22 cellular contexts compared by ENCODE assay signal in genomic region chr2:189015378-189015777, GRCh38. TPM values are rescaled to one million over a fixed set of nuclear protein-coding genes. Genes with fewer than 3 reads are reported as not detected.
DNase-seq lines count a peak whose midpoint lies in the region; ATAC-seq, FAIRE-seq and TF ChIP-seq lines count a peak whose summit lies in the region.
"Had no signal": no experiment of that assay in that cellular context is flagged by ENCODE, and none has a peak within 500 bp of the region (broad histone marks: within the 10 kb centered on the region; RNA-seq: fewer than 3 reads in every experiment).

No MANE protein-coding gene starts in this region.

- DNase-seq in left ventricle myocardium inferior (no peak), right atrium auricular region (ENCODE audit: low spot score) (no peak), neural crest cell (ENCODE audit: low read depth, low spot score) (no peak), suprapubic skin (ENCODE audit: low spot score in 2 of 2) (no peak), stomach (no peak)
- DNase-seq: activated CD8-positive, alpha-beta T cell treated with anti-CD3 and anti-CD28 coated beads for 36 hours; activated T-cell treated with anti-CD3 and anti-CD28 coated beads, Interleukin-2, amount 50 U/mL, for 48 hours; Caco-2; left lung; NCI-H1436; NCI-H524 treated with DMSO at 0.1 percent for 48 hours; right lobe of liver had no signal

- FAIRE-seq in endometrium (lab: Jason Lieb, UNC) = peak; percentile 84
- FAIRE-seq: GM18507 had no signal

- H3K27me3 ChIP-seq in left ventricle myocardium inferior (ENCODE audit: low read depth) = no peaks in the 10 kb centered on the region
- H3K27me3 ChIP-seq in right atrium auricular region = no peaks in the 10 kb centered on the region
- H3K27me3 ChIP-seq in suprapubic skin = no peaks in the 10 kb centered on the region
- H3K27me3 ChIP-seq in stomach = no peaks in the 10 kb centered on the region
- H3K27me3 ChIP-seq: left lung, right lobe of liver had no signal

- H3K27me3 Mint-ChIP-seq in neural crest cell (ENCODE audit: low read depth) = no peaks in the 10 kb centered on the region
- H3K27me3 Mint-ChIP-seq in activated T-helper 17 cell treated with anti-CD3 and anti-CD28 coated beads, Interleukin-2, amount 50 U/mL, for 72 hours = peaks cover 5% of the 10 kb centered on the region
- H3K27me3 Mint-ChIP-seq: IgD-negative memory B cell had no signal

- no peak for ATAC-seq in activated T-helper 17 cell treated with anti-CD3 and anti-CD28 coated beads, Interleukin-2, amount 50 U/mL, for 72 hours (replicated peaks)
- ATAC-seq in HG03159 (IDR thresholded peaks at IDR 0.05; ENCODE audit: unreplicated experiment) = no peak
- ATAC-seq: activated CD8-positive, alpha-beta T cell treated with anti-CD3 and anti-CD28 coated beads for 36 hours; activated naive CD4-positive, alpha-beta T cell treated with anti-CD3 and anti-CD28 coated beads, Interleukin-2, amount 50 U/mL, for 72 hours; stimulated activated effector memory CD8-positive, alpha-beta T cell treated with anti-CD3 and anti-CD28 coated beads, Interleukin-12 subunit alpha, Interleukin-12 subunit beta, amount 100 ng/mL, for 72 hours had no signal

- peaks cover 15% of the 10 kb centered on the region for H3K4me1 Mint-ChIP-seq in neural crest cell
- H3K4me1 Mint-ChIP-seq in activated T-helper 17 cell treated with anti-CD3 and anti-CD28 coated beads, Interleukin-2, amount 50 U/mL, for 72 hours = no peaks in the 10 kb centered on the region
- H3K4me1 Mint-ChIP-seq: IgD-negative memory B cell; stimulated activated effector memory CD8-positive, alpha-beta T cell treated with anti-CD3 and anti-CD28 coated beads, Interleukin-12 subunit alpha, Interleukin-12 subunit beta, amount 100 ng/mL, for 72 hours had no signal

- no peaks in the 10 kb centered on the region for H3K36me3 ChIP-seq in left ventricle myocardium inferior
- H3K36me3 ChIP-seq in right atrium auricular region = peaks cover 4% of the 10 kb centered on the region
- H3K36me3 ChIP-seq in suprapubic skin = peaks cover 5% of the 10 kb centered on the region
- peaks cover 0 to 14% (median 9%) of the 10 kb centered on the region in 4 donors for H3K36me3 ChIP-seq in stomach
- H3K36me3 ChIP-seq: left lung, right lobe of liver had no signal

- H3K4me3 Mint-ChIP-seq in neural crest cell = no peak overlapping the region
- no peak overlapping the region for H3K4me3 Mint-ChIP-seq in activated T-helper 17 cell treated with anti-CD3 and anti-CD28 coated beads, Interleukin-2, amount 50 U/mL, for 72 hours
- H3K4me3 Mint-ChIP-seq: activated CD8-positive, alpha-beta T cell treated with anti-CD3 and anti-CD28 coated beads for 36 hours; IgD-negative memory B cell; stimulated activated effector memory CD8-positive, alpha-beta T cell treated with anti-CD3 and anti-CD28 coated beads, Interleukin-12 subunit alpha, Interleukin-12 subunit beta, amount 100 ng/mL, for 72 hours had no signal

- TF ChIP-seq CTCF in left ventricle myocardium inferior (IDR thresholded peaks at IDR 0.05; ENCODE audit: borderline replicate concordance) (no peak), right atrium auricular region (IDR thresholded peaks at IDR 0.05) (no peak), neural crest cell (conservative IDR thresholded peaks at IDR 0.05) (no peak), suprapubic skin (IDR thresholded peaks at IDR 0.05) (no peak), stomach (IDR thresholded peaks at IDR 0.05) (no peak)

- no peak for TF ChIP-seq POLR2A in suprapubic skin (IDR thresholded peaks at IDR 0.05)
- no peak for TF ChIP-seq POLR2A in stomach (IDR thresholded peaks at IDR 0.05)

- H3K36me3 Mint-ChIP-seq in neural crest cell (ENCODE audit: low read depth) = no peaks in the 10 kb centered on the region
- H3K36me3 Mint-ChIP-seq in activated T-helper 17 cell treated with anti-CD3 and anti-CD28 coated beads, Interleukin-2, amount 50 U/mL, for 72 hours (ENCODE audit: low read depth) = no peaks in the 10 kb centered on the region
- H3K36me3 Mint-ChIP-seq: activated naive CD4-positive, alpha-beta T cell treated with anti-CD3 and anti-CD28 coated beads, Interleukin-2, amount 50 U/mL, for 72 hours; stimulated activated effector memory CD8-positive, alpha-beta T cell treated with anti-CD3 and anti-CD28 coated beads, Interleukin-12 subunit alpha, Interleukin-12 subunit beta, amount 100 ng/mL, for 72 hours had no signal

- peak overlapping the region; percentile 43 for H3K27ac ChIP-seq in left ventricle myocardium inferior (replicated peaks)
- H3K27ac ChIP-seq in right atrium auricular region = no peak overlapping the region
- H3K27ac ChIP-seq in suprapubic skin = no peak overlapping the region
- H3K27ac ChIP-seq in stomach = peak overlapping the region in 2 of 5 donors; percentile 56 to 68
- H3K27ac ChIP-seq: 22Rv1, right lobe of liver had no signal

- no peaks in the 10 kb centered on the region for H3K9me3 Mint-ChIP-seq in neural crest cell
- no peaks in the 10 kb centered on the region for H3K9me3 Mint-ChIP-seq in activated T-helper 17 cell treated with anti-CD3 and anti-CD28 coated beads, Interleukin-2, amount 50 U/mL, for 72 hours
- H3K9me3 Mint-ChIP-seq: activated CD8-positive, alpha-beta T cell treated with anti-CD3 and anti-CD28 coated beads for 36 hours; activated naive CD4-positive, alpha-beta T cell treated with anti-CD3 and anti-CD28 coated beads, Interleukin-2, amount 50 U/mL, for 72 hours; IgD-negative memory B cell had no signal

- H3K27ac Mint-ChIP-seq in neural crest cell (ENCODE audit: unreplicated experiment) = peak overlapping the region; percentile 12
- H3K27ac Mint-ChIP-seq in activated T-helper 17 cell treated with anti-CD3 and anti-CD28 coated beads, Interleukin-2, amount 50 U/mL, for 72 hours = no peak overlapping the region
- H3K27ac Mint-ChIP-seq: activated CD8-positive, alpha-beta T cell treated with anti-CD3 and anti-CD28 coated beads for 36 hours; activated naive CD4-positive, alpha-beta T cell treated with anti-CD3 and anti-CD28 coated beads, Interleukin-2, amount 50 U/mL, for 72 hours; IgD-negative memory B cell; stimulated activated effector memory CD8-positive, alpha-beta T cell treated with anti-CD3 and anti-CD28 coated beads, Interleukin-12 subunit alpha, Interleukin-12 subunit beta, amount 100 ng/mL, for 72 hours had no signal

- 55% methylated on average over 1 of the region's 1 CpG for WGBS in suprapubic skin
- 33 to 54% (median 42%) methylated on average over 1 of the region's 1 CpG for WGBS in stomach, 5 donors

- H3K9me3 ChIP-seq in left ventricle myocardium inferior (replicated peaks) = no peaks in the 10 kb centered on the region
- no peaks in the 10 kb centered on the region for H3K9me3 ChIP-seq in right atrium auricular region
- H3K9me3 ChIP-seq in suprapubic skin = no peaks in the 10 kb centered on the region
- H3K9me3 ChIP-seq in stomach = no peaks in the 10 kb centered on the region
- H3K9me3 ChIP-seq: Caco-2, left lung, right lobe of liver had no signal

- H3K4me1 ChIP-seq in left ventricle myocardium inferior (peaks cover 4% of the 10 kb centered on the region), right atrium auricular region (no peaks in the 10 kb centered on the region), suprapubic skin (no peaks in the 10 kb centered on the region), stomach (peaks cover 0 to 23% (median 3%) of the 10 kb centered on the region in 4 donors)
- H3K4me1 ChIP-seq: Caco-2, left lung, right lobe of liver had no signal

- TF ChIP-seq EP300 in suprapubic skin (IDR thresholded peaks at IDR 0.05) (no peak), stomach (IDR thresholded peaks at IDR 0.05) (no peak)

- intact Hi-C loops in left ventricle myocardium inferior (cut with micrococcal nuclease) (no loop called here), stomach (cut with DNase I; ENCODE audit: low total_unique reads) (no loop called here)

- H3K4me3 ChIP-seq in left ventricle myocardium inferior = no peak overlapping the region
- no peak overlapping the region for H3K4me3 ChIP-seq in right atrium auricular region
- H3K4me3 ChIP-seq in suprapubic skin = no peak overlapping the region
- H3K4me3 ChIP-seq in stomach = no peak overlapping the region
- H3K4me3 ChIP-seq: left lung, right lobe of liver had no signal

RNA-seq across cellular contexts. Expression of gene COL3A1, which starts 41.2 kb away (rescaled TPM):
- total RNA-seq in left ventricle myocardium inferior (98.5 TPM), right atrium auricular region (100 to 1,000 TPM in 1 of 2 donors, 10 to 100 TPM in 1; 86.4 to 608 TPM), neural crest cell (13.2 and 14.9 TPM in 2 replicates), suprapubic skin (10 to 100 TPM; 19.2 to 73.2 (median 54.9) TPM), stomach (1,000 to 10,000 TPM in 2 of 5 donors, 100 to 1,000 TPM in 3; 116 to 7,728 (median 450) TPM)
- total RNA-seq in activated T-helper 17 cell treated with anti-CD3 and anti-CD28 coated beads, Interleukin-2, amount 50 U/mL, for 72 hours = under 1 TPM in 1 of 2 donors, not detected in 1; 0.64 TPM
- 100 to 1,000 TPM in 1 of 3 donors, 10 to 100 TPM in 2; 60.7 to 108 (median 87.2) TPM for polyA plus RNA-seq in stomach
- total RNA-seq: activated CD8-positive, alpha-beta T cell treated with anti-CD3 and anti-CD28 coated beads for 36 hours; MCF 10A; T-helper 1 cell treated with Interleukin-12 subunit alpha and Interleukin-12 subunit beta and Interleukin-4 antibody, amounts not matched to agents 30 ng/mL and 1 ng/mL, for 36 hours had no signal
- polyA plus RNA-seq: IgD-negative memory B cell had no signal
